2 cellular contexts compared by ENCODE assay signal in the genomic region with DNA sequence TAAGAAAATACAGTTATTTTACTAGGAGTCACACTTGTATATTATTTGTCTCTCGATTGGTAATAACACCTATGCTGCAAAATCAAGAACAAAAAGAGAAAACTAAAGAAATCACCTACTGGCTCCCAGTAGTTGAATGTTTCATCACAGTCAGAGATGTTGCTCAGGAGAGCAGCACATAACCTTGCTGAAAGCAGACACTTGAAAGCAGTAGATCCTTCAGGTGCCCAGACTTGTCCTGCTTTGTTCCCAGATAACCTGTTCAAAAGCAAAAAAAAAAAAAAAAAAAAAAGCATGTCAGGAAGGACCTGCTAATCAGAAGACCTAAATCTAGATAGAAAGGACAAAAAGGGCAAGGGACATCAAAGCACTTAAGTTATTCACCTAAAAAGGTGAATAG.
TF ChIP-seq lines count a peak whose summit lies in the region.

No MANE protein-coding gene starts in this region.

TF ChIP-seq in IMR-90, 13 proteins besides CTCF, POLR2A, EP300 and RAD21:
- TF ChIP-seq NFE2L2 (IDR thresholded peaks at IDR 0.05; ENCODE audit: low read depth, low read length) (no peak), BHLHE40 (IDR thresholded peaks at IDR 0.05; ENCODE audit: low read depth, low read length) (no peak), CHD1 (IDR thresholded peaks at IDR 0.05; ENCODE audit: low read depth, low read length) (no peak), MAZ (IDR thresholded peaks at IDR 0.05; ENCODE audit: borderline replicate concordance, low read depth, low read length) (no peak), CEBPB (IDR thresholded peaks at IDR 0.05; ENCODE audit: low read depth, low read length) (no peak), RCOR1 (IDR thresholded peaks at IDR 0.05; ENCODE audit: insufficient replicate concordance, low read length) (no peak), MAFK (IDR thresholded peaks at IDR 0.05; ENCODE audit: low read depth, low read length) (no peak), FOS (IDR thresholded peaks at IDR 0.05; ENCODE audit: low read depth, low read length) (no peak), USF2 (IDR thresholded peaks at IDR 0.05; ENCODE audit: low read depth, low read length) (no peak), SMC3 (IDR thresholded peaks at IDR 0.05; ENCODE audit: low read depth, low read length) (no peak)
- TF ChIP-seq, protein P1, sequence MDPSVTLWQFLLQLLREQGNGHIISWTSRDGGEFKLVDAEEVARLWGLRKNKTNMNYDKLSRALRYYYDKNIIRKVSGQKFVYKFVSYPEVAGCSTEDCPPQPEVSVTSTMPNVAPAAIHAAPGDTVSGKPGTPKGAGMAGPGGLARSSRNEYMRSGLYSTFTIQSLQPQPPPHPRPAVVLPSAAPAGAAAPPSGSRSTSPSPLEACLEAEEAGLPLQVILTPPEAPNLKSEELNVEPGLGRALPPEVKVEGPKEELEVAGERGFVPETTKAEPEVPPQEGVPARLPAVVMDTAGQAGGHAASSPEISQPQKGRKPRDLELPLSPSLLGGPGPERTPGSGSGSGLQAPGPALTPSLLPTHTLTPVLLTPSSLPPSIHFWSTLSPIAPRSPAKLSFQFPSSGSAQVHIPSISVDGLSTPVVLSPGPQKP (IDR thresholded peaks at IDR 0.05; ENCODE audit: borderline replicate concordance, low read depth, low read length) = no peak

TF ChIP-seq in GM12878, 131 proteins besides CTCF, POLR2A, EP300 and RAD21:
- TF ChIP-seq NBN (IDR thresholded peaks at IDR 0.05) (no peak), LARP7 (IDR thresholded peaks at IDR 0.05) (no peak), PRDM15 (CRISPR knock-in tag; IDR thresholded peaks at IDR 0.05) (no peak), ESRRA (IDR thresholded peaks at IDR 0.05; ENCODE audit: low read length) (no peak), CEBPB (IDR thresholded peaks at IDR 0.05; ENCODE audit: borderline replicate concordance in 1 of 2, low read depth in 2 of 2, low read length in 2 of 2) (no peak), PAX8 (IDR thresholded peaks at IDR 0.05) (no peak), E2F8 (IDR thresholded peaks at IDR 0.05; ENCODE audit: low read depth, partially characterized antibody) (no peak), WRNIP1 (IDR thresholded peaks at IDR 0.05; ENCODE audit: borderline replicate concordance, low read depth, low read length) (no peak), MYB (IDR thresholded peaks at IDR 0.05; ENCODE audit: borderline replicate concordance, low read depth, low read length) (no peak), IKZF1 (conservative IDR thresholded peaks at IDR 0.05) (no peak), USF1 (IDR thresholded peaks at IDR 0.05; ENCODE audit: borderline replicate concordance, extremely low read length, insufficient read depth, low read depth, low read length) (no peak), TCF7 (IDR thresholded peaks at IDR 0.05; ENCODE audit: borderline replicate concordance) (no peak), ATF7 (IDR thresholded peaks at IDR 0.05; ENCODE audit: low read depth) (no peak), MXI1 (IDR thresholded peaks at IDR 0.05; ENCODE audit: low read depth, low read length) (no peak), TCF3 (IDR thresholded peaks at IDR 0.05; ENCODE audit: borderline replicate concordance, insufficient read depth, low read depth, low read length) (no peak), EGR1 (IDR thresholded peaks at IDR 0.05; ENCODE audit: borderline replicate concordance in 1 of 2, low read depth in 2 of 2, low read length in 2 of 2) (no peak)
